ENCODE assay signal across 24 cellular contexts in genomic region chr4:149047368-149047767, GRCh38.
DNase-seq lines count a peak whose midpoint lies in the region; ATAC-seq and TF ChIP-seq lines count a peak whose summit lies in the region.
"Had no signal": no experiment of that assay in that cellular context is flagged by ENCODE, and none has a peak within 500 bp of the region (broad histone marks: within the 10 kb centered on the region; RNA-seq: fewer than 3 reads in every experiment).

No MANE protein-coding gene starts in this region.

- no CpG with 5 or more reads among the region's 2 CpGs for WGBS in trophoblast cell (ENCODE audit: extremely low coverage, insufficient coverage, insufficient read length)
- WGBS in right cardiac atrium, result 96% methylated on average over 2 of the region's 2 CpGs

- H3K27me3 ChIP-seq in trophoblast cell (ENCODE audit: insufficient read depth, low read length) (no peaks in the 10 kb centered on the region), tibial artery (no peaks in the 10 kb centered on the region), right cardiac atrium (ENCODE audit: control insufficient read depth, insufficient read depth) (no peaks in the 10 kb centered on the region)
- H3K27me3 ChIP-seq: BLaER1, Peyer's patch, SJSA1 had no signal

- DNase-seq in AG08396 (ENCODE audit: low spot score) (peak; percentile 17), HS-27A (ENCODE audit: low read depth) (peak; percentile 3), astrocyte of the spinal cord (ENCODE audit: low read depth, low spot score) (peak; percentile 10), trophoblast cell (peak; percentile 7 to 73), tibial artery (no peak), right cardiac atrium (no peak)
- DNase-seq in natural killer cell treated with Interleukin-12 subunit alpha and Interleukin-12 subunit beta and Interleukin-15 and Interleukin-18, amount 100 ng/mL, for 72 hours (ENCODE audit: low spot score), result no peak
- DNase-seq: 8988T; CD4-positive, alpha-beta memory T cell; DMS153; H7; HFFc6; Kasumi-1; MM.1S; NCI-H1092; NCI-H2081 treated with DMSO at 0.1 percent for 48 hours; NCI-H446 treated with DMSO at 0.1 percent for 48 hours; NCI-H748 treated with DMSO at 0.1 percent for 48 hours; NK-92 treated with Interleukin-12 subunit alpha and Interleukin-12 subunit beta, amount 100 ng/mL, for 24 hours; Peyer's patch had no signal

- no peak overlapping the region for H2BK120ac ChIP-seq in trophoblast cell (ENCODE audit: insufficient read depth, low read length, poor library complexity)

- no peaks in the 10 kb centered on the region for H3K79me1 ChIP-seq in trophoblast cell (ENCODE audit: low read length)

- H4K12ac ChIP-seq in trophoblast cell (ENCODE audit: low read depth, low read length), result no peak overlapping the region

- H3K9me3 Mint-ChIP-seq in natural killer cell treated with Interleukin-12 subunit alpha and Interleukin-12 subunit beta and Interleukin-15 and Interleukin-18, amount 100 ng/mL, for 72 hours, result peaks cover 12% of the 10 kb centered on the region
- H3K9me3 Mint-ChIP-seq: HFFc6 had no signal

- no peaks in the 10 kb centered on the region for H3K79me2 ChIP-seq in trophoblast cell (ENCODE audit: control insufficient read depth, insufficient read depth, low read length, poor library complexity)

- no peaks in the 10 kb centered on the region for H3K4me1 Mint-ChIP-seq in natural killer cell treated with Interleukin-12 subunit alpha and Interleukin-12 subunit beta and Interleukin-15 and Interleukin-18, amount 100 ng/mL, for 72 hours (ENCODE audit: low read depth in 2 of 2)
- H3K4me1 Mint-ChIP-seq: CD4-positive, alpha-beta memory T cell; IgD-negative memory B cell had no signal

- H2BK5ac ChIP-seq in trophoblast cell (ENCODE audit: low read depth, low read length, poor library complexity), result no peak overlapping the region

- H3K9me3 ChIP-seq in trophoblast cell (ENCODE audit: insufficient read depth, low read depth, low read length) (no peaks in the 10 kb centered on the region), tibial artery (no peaks in the 10 kb centered on the region), right cardiac atrium (ENCODE audit: control insufficient read depth, low read length) (no peaks in the 10 kb centered on the region)
- H3K9me3 ChIP-seq: BLaER1, Peyer's patch, SJSA1 had no signal

- TF ChIP-seq CTCF in astrocyte of the spinal cord (IDR thresholded peaks at IDR 0.05; ENCODE audit: low read depth, low read length) (no peak), tibial artery (IDR thresholded peaks at IDR 0.05) (no peak)

- no peaks in the 10 kb centered on the region for H3K36me3 ChIP-seq in trophoblast cell (ENCODE audit: control insufficient read depth in 1 of 2, insufficient read depth in 2 of 2, low read length in 2 of 2)
- H3K36me3 ChIP-seq in tibial artery, result no peaks in the 10 kb centered on the region
- H3K36me3 ChIP-seq: BLaER1, Peyer's patch, SJSA1 had no signal

- H2AFZ ChIP-seq in trophoblast cell (ENCODE audit: insufficient read depth, low read length, poor library complexity), result no peak overlapping the region

- H3K18ac ChIP-seq in trophoblast cell (ENCODE audit: low read length), result no peak overlapping the region

- no peak overlapping the region for H2AK5ac ChIP-seq in trophoblast cell (ENCODE audit: low read length)

- no peak overlapping the region for H3K4me3 ChIP-seq in astrocyte of the spinal cord (ENCODE audit: low read depth, low read length)
- H3K4me3 ChIP-seq in trophoblast cell (ENCODE audit: low read depth, low read length), result no peak overlapping the region
- no peak overlapping the region for H3K4me3 ChIP-seq in tibial artery
- no peak overlapping the region for H3K4me3 ChIP-seq in right cardiac atrium (ENCODE audit: low read length)
- H3K4me3 ChIP-seq: BLaER1, Peyer's patch, SJSA1 had no signal

- intact Hi-C loops in tibial artery (cut with DNase I; ENCODE audit: low total_unique reads) (no loop called here), right cardiac atrium (cut with DNase I) (no loop called here)

- H3K27ac ChIP-seq in trophoblast cell (ENCODE audit: low read depth, low read length) (no peak overlapping the region), tibial artery (no peak overlapping the region), right cardiac atrium (ENCODE audit: low read length) (no peak overlapping the region)
- H3K27ac ChIP-seq: BLaER1, Peyer's patch, SJSA1 had no signal

- no peaks in the 10 kb centered on the region for H3K36me3 Mint-ChIP-seq in natural killer cell treated with Interleukin-12 subunit alpha and Interleukin-12 subunit beta and Interleukin-15 and Interleukin-18, amount 100 ng/mL, for 72 hours
- H3K36me3 Mint-ChIP-seq: CD4-positive, alpha-beta memory T cell; IgD-negative memory B cell had no signal

- no peak overlapping the region for H3K23ac ChIP-seq in trophoblast cell (ENCODE audit: low read length)

- H4K91ac ChIP-seq in trophoblast cell (ENCODE audit: low read depth, low read length), result no peak overlapping the region

- H3K4me2 ChIP-seq in trophoblast cell (ENCODE audit: low read length), result no peak overlapping the region
- H3K4me2 ChIP-seq: BLaER1 had no signal

- H3K27me3 Mint-ChIP-seq in natural killer cell treated with Interleukin-12 subunit alpha and Interleukin-12 subunit beta and Interleukin-15 and Interleukin-18, amount 100 ng/mL, for 72 hours, result no peaks in the 10 kb centered on the region
- H3K27me3 Mint-ChIP-seq: IgD-negative memory B cell had no signal

- H3K9ac ChIP-seq in trophoblast cell (ENCODE audit: low read length), result no peak overlapping the region
- H3K9ac ChIP-seq: BLaER1 had no signal

- no peak overlapping the region for H3K4ac ChIP-seq in trophoblast cell (ENCODE audit: low read depth, low read length)

- H3K27ac Mint-ChIP-seq in natural killer cell treated with Interleukin-12 subunit alpha and Interleukin-12 subunit beta and Interleukin-15 and Interleukin-18, amount 100 ng/mL, for 72 hours, result no peak overlapping the region
- H3K27ac Mint-ChIP-seq: CD4-positive, alpha-beta memory T cell; HFFc6; IgD-negative memory B cell had no signal

- ATAC-seq in GM21515 (IDR thresholded peaks at IDR 0.05; ENCODE audit: unreplicated experiment) (no peak), right cardiac atrium (no peak)
- ATAC-seq in natural killer cell treated with Interleukin-12 subunit alpha and Interleukin-12 subunit beta and Interleukin-15 and Interleukin-18, amount 100 ng/mL, for 72 hours, result no peak

- H3K14ac ChIP-seq in trophoblast cell (ENCODE audit: low read length), result no peak overlapping the region

- no peaks in the 10 kb centered on the region for H3K4me1 ChIP-seq in trophoblast cell (ENCODE audit: control insufficient read depth in 1 of 2, insufficient read depth in 2 of 2, low read length in 2 of 2)
- H3K4me1 ChIP-seq in tibial artery, result no peaks in the 10 kb centered on the region
- no peaks in the 10 kb centered on the region for H3K4me1 ChIP-seq in right cardiac atrium (ENCODE audit: control insufficient read depth, insufficient read depth, low read length)
- H3K4me1 ChIP-seq: BLaER1, Peyer's patch, SJSA1 had no signal

- in situ Hi-C loops in astrocyte of the spinal cord (cut with HindIII; ENCODE audit: low sequenced_read_pairs), result no loop called here

- H3K4me3 Mint-ChIP-seq in natural killer cell treated with Interleukin-12 subunit alpha and Interleukin-12 subunit beta and Interleukin-15 and Interleukin-18, amount 100 ng/mL, for 72 hours, result no peak overlapping the region
- H3K4me3 Mint-ChIP-seq: CD4-positive, alpha-beta memory T cell; HFFc6; IgD-negative memory B cell had no signal

- no peak overlapping the region for H2BK12ac ChIP-seq in trophoblast cell (ENCODE audit: low read length)

- no peak overlapping the region for H4K8ac ChIP-seq in trophoblast cell (ENCODE audit: low read depth, low read length)

Comparison
In these comparisons a context has a peak if more than half of its experiments do, and no peak if none do; other contexts are left out.
1. DNase-seq: peak in AG08396 (single experiment), HS-27A (single experiment), astrocyte of the spinal cord (single experiment) and trophoblast cell (2 of 2); none in natural killer cell treated with Interleukin-12 subunit alpha and Interleukin-12 subunit beta and Interleukin-15 and Interleukin-18, amount 100 ng/mL, for 72 hours (single experiment), tibial artery (0 of 2) and right cardiac atrium (0 of 3).